ENCODE assay signal across 26 cellular contexts in genomic region chr1:214184992-214185391, GRCh38.
"Had no signal": no experiment of that assay in that cellular context is flagged by ENCODE, and none has a peak within 500 bp of the region (broad histone marks: within the 10 kb centered on the region; RNA-seq: fewer than 3 reads in every experiment).

No MANE protein-coding gene starts in this region.

- FAIRE-seq: islet of Langerhans, kidney had no signal

- DNase-seq: hypothalamus; immature natural killer cell; kidney; left colon; left lung; lower lobe of right lung; mammary epithelial cell; mesendoderm; naive B cell; natural killer cell; nephron progenitor cell; nucleus accumbens; right lobe of liver; stimulated activated CD4-positive, alpha-beta T cell treated with anti-CD3 and anti-CD28 coated beads, Interleukin-1b, Interleukin-23, amount 100 ng/mL, for 48 hours; stimulated activated CD4-positive, alpha-beta T cell treated with anti-CD3 and anti-CD28 coated beads, Interleukin-2, amount 100 ng/mL, for 48 hours; stimulated activated CD4-positive, alpha-beta T cell treated with anti-CD3 and anti-CD28 coated beads, Interleukin-4, amount 100 ng/mL, for 4 hours; stimulated activated CD8-positive, alpha-beta memory T cell treated with anti-CD3 and anti-CD28 coated beads, Interleukin-4, amount 100 ng/mL, for 48 hours; stimulated activated naive CD4-positive, alpha-beta T cell treated with Interleukin-2 at 50 U/mL for 16 hours; stimulated activated naive CD8-positive, alpha-beta T cell treated with anti-CD3 and anti-CD28 coated beads, Interleukin-15, amount 100 ng/mL, for 72 hours; substantia nigra; testis; thyroid gland; transverse colon; upper lobe of left lung had no signal

- ATAC-seq: left colon; left lung; lower lobe of right lung; natural killer cell; right lobe of liver; stimulated activated memory B cell treated with anti-CD40 and anti-IgM and Interleukin-4, amounts not matched to agents 10 μg/mL and 1 μg/mL and 100 μg/mL, for 72 hours; stimulated activated naive CD8-positive, alpha-beta T cell treated with anti-CD3 and anti-CD28 coated beads, Interleukin-15, amount 100 ng/mL, for 72 hours had no signal
